25 cellular contexts compared by ENCODE assay signal in the genomic region with DNA sequence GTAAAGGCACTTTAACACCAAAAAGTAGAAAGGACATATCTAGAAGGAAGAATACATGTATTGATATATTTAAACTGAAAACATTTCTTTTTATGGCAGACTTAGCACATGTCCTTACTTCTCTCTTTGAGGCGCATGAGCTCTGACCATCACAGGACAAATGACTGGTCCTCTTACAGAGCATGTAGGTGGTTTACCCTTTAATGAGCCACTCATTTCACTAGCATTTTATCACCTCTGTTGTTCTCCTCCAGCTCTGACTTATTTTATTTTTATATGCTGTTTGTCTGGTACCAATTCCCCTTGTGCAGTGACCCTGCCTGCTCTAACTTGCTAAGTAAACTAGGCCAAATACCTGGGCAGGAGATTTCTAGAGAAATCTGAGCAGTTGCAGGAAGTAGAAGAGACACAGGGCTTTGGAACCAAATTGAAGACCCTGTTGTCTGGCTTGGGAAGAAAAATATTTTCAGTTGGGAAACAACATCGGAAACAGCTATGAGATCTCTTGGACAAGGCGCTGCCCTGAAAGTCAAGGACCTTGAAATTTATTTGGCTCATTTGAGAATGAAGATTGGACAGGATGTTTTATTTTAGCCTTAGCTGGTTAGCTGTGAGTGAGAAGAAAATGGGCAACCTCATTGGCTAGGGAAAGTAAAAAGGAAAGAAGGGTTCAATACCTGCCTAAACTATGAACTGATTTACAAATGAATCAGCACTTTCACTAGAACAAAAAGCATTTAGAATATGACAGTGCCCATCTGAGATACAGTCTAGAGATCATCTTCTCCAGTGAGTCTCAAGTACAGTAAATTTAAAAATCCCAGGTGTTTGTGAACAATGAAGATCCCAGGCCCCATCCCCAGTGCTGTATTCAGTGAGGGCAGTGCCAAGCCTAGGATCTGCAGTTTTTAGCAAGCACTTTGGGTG.
A peak's percentile ranks its signal among the peaks of the same experiment; 100 is the strongest.
DNase-seq lines count a peak whose midpoint lies in the region; TF ChIP-seq lines count a peak whose summit lies in the region.
"Had no signal": no experiment of that assay in that cellular context is flagged by ENCODE, and none has a peak within 500 bp of the region (broad histone marks: within the 10 kb centered on the region; RNA-seq: fewer than 3 reads in every experiment).

No MANE protein-coding gene starts in this region.

- H3K4me3 ChIP-seq in breast epithelium (no peak overlapping the region), tibial artery (no peak overlapping the region)
- H3K4me3 ChIP-seq: body of pancreas, gastrocnemius medialis, lung, pancreas, transverse colon had no signal

- H3K9me3 ChIP-seq in breast epithelium (no peaks in the 10 kb centered on the region), tibial artery (no peaks in the 10 kb centered on the region)
- H3K9me3 ChIP-seq: body of pancreas, gastrocnemius medialis, pancreas, transverse colon had no signal

- no peak for TF ChIP-seq POLR2A in breast epithelium (IDR thresholded peaks at IDR 0.05)

- H3K9me3 Mint-ChIP-seq in MCF 10A (ENCODE audit: unreplicated experiment) = no peaks in the 10 kb centered on the region
- H3K9me3 Mint-ChIP-seq in dendritic cell treated with granulocyte-macrophage colony-stimulating factor and Interleukin-4, amounts not matched to agents 40 ng/mL and 50 ng/mL, for 4 days = no peaks in the 10 kb centered on the region
- no peaks in the 10 kb centered on the region for H3K9me3 Mint-ChIP-seq in HFFc6
- H3K9me3 Mint-ChIP-seq: activated naive CD4-positive, alpha-beta T cell treated with anti-CD3 and anti-CD28 coated beads, Interleukin-2, amount 10 ng/mL, durations not matched to agents 7 days and 5 days; activated T-helper 1 cell treated with anti-CD3 and anti-CD28 coated beads, Interleukin-12 subunit alpha, Interleukin-12 subunit beta, Interleukin-2, Interleukin-4 antibody, amounts not matched to agents 30 ng/mL and 10 ng/mL and 1 ng/mL, durations not matched to agents 14 hours and 24 hours and 36 hours had no signal

- H3K27ac ChIP-seq in breast epithelium (peak overlapping the region; percentile 26 to 59), caudate nucleus (ENCODE audit: low read depth, low read length) (no peak overlapping the region), tibial artery (no peak overlapping the region)
- H3K27ac ChIP-seq: body of pancreas, gastrocnemius medialis, pancreas, transverse colon had no signal

- no peak for TF ChIP-seq CTCF in breast epithelium (IDR thresholded peaks at IDR 0.05)
- no peak for TF ChIP-seq CTCF in MCF 10A (IDR thresholded peaks at IDR 0.05; ENCODE audit: unreplicated experiment)
- TF ChIP-seq CTCF in HFFc6 (IDR thresholded peaks at IDR 0.05) = no peak
- TF ChIP-seq CTCF in tibial artery (IDR thresholded peaks at IDR 0.05) = no peak

- H3K27me3 Mint-ChIP-seq in MCF 10A (ENCODE audit: insufficient read depth, unreplicated experiment) (no peaks in the 10 kb centered on the region), HFFc6 (ENCODE audit: insufficient read depth) (no peaks in the 10 kb centered on the region; the same call in 1 of the 2 replicates)
- no peaks in the 10 kb centered on the region for H3K27me3 Mint-ChIP-seq in dendritic cell treated with granulocyte-macrophage colony-stimulating factor and Interleukin-4, amounts not matched to agents 40 ng/mL and 50 ng/mL, for 4 days
- H3K27me3 Mint-ChIP-seq: activated naive CD4-positive, alpha-beta T cell treated with anti-CD3 and anti-CD28 coated beads, Interleukin-2, amount 10 ng/mL, durations not matched to agents 7 days and 5 days had no signal

- H3K36me3 Mint-ChIP-seq in MCF 10A (ENCODE audit: insufficient read depth, unreplicated experiment) (peaks cover 7% of the 10 kb centered on the region), HFFc6 (ENCODE audit: low read depth) (no peaks in the 10 kb centered on the region; the same call in 1 of the 2 replicates)
- H3K36me3 Mint-ChIP-seq in dendritic cell treated with granulocyte-macrophage colony-stimulating factor and Interleukin-4, amounts not matched to agents 40 ng/mL and 50 ng/mL, for 4 days (ENCODE audit: low read depth) = no peaks in the 10 kb centered on the region
- H3K36me3 Mint-ChIP-seq: activated naive CD4-positive, alpha-beta T cell treated with anti-CD3 and anti-CD28 coated beads, Interleukin-2, amount 10 ng/mL, durations not matched to agents 7 days and 5 days had no signal

- DNase-seq in breast epithelium (ENCODE audit: low spot score in 2 of 2) (peak in 1 of 2 donors; percentile 43), MCF 10A (ENCODE audit: unreplicated experiment) (no peak), renal cortical epithelial cell (ENCODE audit: low read depth) (peak; percentile 79), caudate nucleus (lab: John Stamatoyannopoulos, UW) (no peak), HFFc6 (no peak), inferior parietal cortex (ENCODE audit: extremely low spot score) (no peak), tibial artery (no peak)
- DNase-seq: activated CD4-positive, alpha-beta T cell treated with anti-CD3 and anti-CD28 coated beads, Interleukin-2, amount 50 U/mL, for 48 hours; activated CD4-positive, CD25-positive, alpha-beta regulatory T cell treated with anti-CD3 and anti-CD28 coated beads, Interleukin-2, amount 50 U/mL, for 72 hours; activated naive CD4-positive, alpha-beta T cell treated with anti-CD3 and anti-CD28 coated beads, Interleukin-2, amount 10 ng/mL, durations not matched to agents 7 days and 5 days; body of pancreas; gastrocnemius medialis; KBM-7; kidney glomerular epithelial cell; NCI-H2081; NCI-H446; NCI-H748 treated with DMSO at 0.1 percent for 48 hours; pancreas; right cardiac atrium; SHP77; stimulated activated CD8-positive, alpha-beta memory T cell treated with anti-CD3 and anti-CD28 coated beads, Interleukin-4, amount 100 ng/mL, for 48 hours; transverse colon had no signal

- H3K4me3 Mint-ChIP-seq in MCF 10A (ENCODE audit: unreplicated experiment) (no peak overlapping the region), HFFc6 (no peak overlapping the region)
- no peak overlapping the region for H3K4me3 Mint-ChIP-seq in dendritic cell treated with granulocyte-macrophage colony-stimulating factor and Interleukin-4, amounts not matched to agents 40 ng/mL and 50 ng/mL, for 4 days
- H3K4me3 Mint-ChIP-seq: activated naive CD4-positive, alpha-beta T cell treated with anti-CD3 and anti-CD28 coated beads, Interleukin-2, amount 10 ng/mL, durations not matched to agents 7 days and 5 days; activated T-helper 1 cell treated with anti-CD3 and anti-CD28 coated beads, Interleukin-12 subunit alpha, Interleukin-12 subunit beta, Interleukin-2, Interleukin-4 antibody, amounts not matched to agents 30 ng/mL and 10 ng/mL and 1 ng/mL, durations not matched to agents 14 hours and 24 hours and 36 hours had no signal

- H3K36me3 ChIP-seq in breast epithelium (no peaks in the 10 kb centered on the region), tibial artery (no peaks in the 10 kb centered on the region)
- H3K36me3 ChIP-seq: gastrocnemius medialis, pancreas, transverse colon had no signal

- H3K27me3 ChIP-seq in breast epithelium (no peaks in the 10 kb centered on the region), tibial artery (no peaks in the 10 kb centered on the region)
- H3K27me3 ChIP-seq: body of pancreas, gastrocnemius medialis, pancreas, transverse colon had no signal

- CTCF ChIA-PET in MCF 10A (lab: Yijun Ruan, JAX) = interaction anchor here (0.7 kb wide), 1 partner anchor 18 kb away, joined by 3 read pairs; no protein-coding TSS in a partner anchor

- H3K27ac Mint-ChIP-seq in MCF 10A (ENCODE audit: low read depth, unreplicated experiment) (no peak overlapping the region), HFFc6 (no peak overlapping the region)
- H3K27ac Mint-ChIP-seq in dendritic cell treated with granulocyte-macrophage colony-stimulating factor and Interleukin-4, amounts not matched to agents 40 ng/mL and 50 ng/mL, for 4 days = peak overlapping the region; percentile 15
- H3K27ac Mint-ChIP-seq: activated naive CD4-positive, alpha-beta T cell treated with anti-CD3 and anti-CD28 coated beads, Interleukin-2, amount 10 ng/mL, durations not matched to agents 7 days and 5 days; activated T-helper 1 cell treated with anti-CD3 and anti-CD28 coated beads, Interleukin-12 subunit alpha, Interleukin-12 subunit beta, Interleukin-2, Interleukin-4 antibody, amounts not matched to agents 30 ng/mL and 10 ng/mL and 1 ng/mL, durations not matched to agents 14 hours and 24 hours and 36 hours had no signal

- H3K4me1 ChIP-seq in breast epithelium (no peaks in the 10 kb centered on the region), tibial artery (peaks cover 0 to 8% (median 2%) of the 10 kb centered on the region in 4 donors)
- H3K4me1 ChIP-seq: gastrocnemius medialis, pancreas had no signal

- intact Hi-C loops in breast epithelium (cut with DNase I; ENCODE audit: low total_unique reads) = no loop called here
- intact Hi-C loops in MCF 10A (cut with micrococcal nuclease) = no loop called here
- intact Hi-C loops in dendritic cell treated with granulocyte-macrophage colony-stimulating factor and Interleukin-4, amounts not matched to agents 40 ng/mL and 50 ng/mL, for 4 days (cut with micrococcal nuclease) = loop anchor here (5.0 kb wide), 1 partner anchor 34 kb away; no protein-coding TSS in a partner anchor
- intact Hi-C loops in tibial artery (cut with DNase I; ENCODE audit: low total_unique reads) = loop anchor here (10.0 kb wide), 1 partner anchor 86 kb away; no protein-coding TSS in a partner anchor

- BruUV-seq in MCF 10A (replicated peaks; lab: Mats Ljungman, UMichigan) = no TSS peak

- H3K4me1 Mint-ChIP-seq in MCF 10A (ENCODE audit: insufficient read depth, unreplicated experiment) (no peaks in the 10 kb centered on the region), HFFc6 (ENCODE audit: low read depth) (0 out of 2 replicates have a peak, but pooled peaks cover under 1% of the 10 kb centered on the region)
- peaks cover 13% of the 10 kb centered on the region for H3K4me1 Mint-ChIP-seq in dendritic cell treated with granulocyte-macrophage colony-stimulating factor and Interleukin-4, amounts not matched to agents 40 ng/mL and 50 ng/mL, for 4 days (ENCODE audit: low read depth)

- POLR2A ChIA-PET in MCF 10A (lab: Yijun Ruan, JAX) = interaction anchor here (0.6 to 1.5 kb wide), 2 partner anchors 17 to 71 kb away, joined by 3 read pairs; no protein-coding TSS in a partner anchor

Comparison
In these comparisons a context has a peak if more than half of its experiments do, and no peak if none do; other contexts are left out.
1. H3K27ac ChIP-seq: peak in breast epithelium (2 of 2); none in caudate nucleus (single experiment) and tibial artery (0 of 2).
2. intact Hi-C loops: an anchor here in dendritic cell treated with granulocyte-macrophage colony-stimulating factor and Interleukin-4, amounts not matched to agents 40 ng/mL and 50 ng/mL, for 4 days (5.0 kb wide) and tibial artery (10.0 kb wide); none called in breast epithelium and MCF 10A.